15 cellular contexts compared by ENCODE assay signal in genomic region chr5:135559342-135559741, GRCh38. TPM values are rescaled to one million over a fixed set of nuclear protein-coding genes. Genes with fewer than 3 reads are reported as not detected.
DNase-seq lines count a peak whose midpoint lies in the region; ATAC-seq, FAIRE-seq and TF ChIP-seq lines count a peak whose summit lies in the region.
"Had no signal": no experiment of that assay in that cellular context is flagged by ENCODE, and none has a peak within 500 bp of the region (broad histone marks: within the 10 kb centered on the region; RNA-seq: fewer than 3 reads in every experiment).

No MANE protein-coding gene starts in this region.

- H2AK9ac ChIP-seq in IMR-90 (replicated peaks; ENCODE audit: low read depth, low read length, poor library complexity): no peak overlapping the region

- no peak overlapping the region for H2AFZ ChIP-seq in IMR-90 (replicated peaks; ENCODE audit: low read length, poor library complexity)

- no peak overlapping the region for H4K5ac ChIP-seq in IMR-90 (ENCODE audit: low read depth, low read length)

- no peak for TF ChIP-seq POLR2A in IMR-90 (IDR thresholded peaks at IDR 0.05; ENCODE audit: low read depth, low read length)

- no peak overlapping the region for H3K14ac ChIP-seq in IMR-90 (replicated peaks; ENCODE audit: low read depth, low read length)

- H3K9me3 ChIP-seq in IMR-90 (ENCODE audit: control insufficient read depth, insufficient read depth, low read length): no peaks in the 10 kb centered on the region
- no peaks in the 10 kb centered on the region for H3K9me3 ChIP-seq in T-helper 17 cell (ENCODE audit: control insufficient read depth, low read length, poor library complexity, severe bottlenecking)
- H3K9me3 ChIP-seq in small intestine (ENCODE audit: control insufficient read depth, low read depth): no peaks in the 10 kb centered on the region
- H3K9me3 ChIP-seq: suprapubic skin had no signal

- BruUV-seq in IMR-90 (replicated peaks; lab: Mats Ljungman, UMichigan): no TSS peak

- in situ Hi-C loops in IMR-90 (cut with MboI; ENCODE audit: low sequenced_read_pairs): loop anchor here (25.0 kb wide), 1 partner anchor 653 kb away; no protein-coding TSS in a partner anchor

- no peaks in the 10 kb centered on the region for H3K9me3 Mint-ChIP-seq in effector memory CD8-positive, alpha-beta T cell
- H3K9me3 Mint-ChIP-seq: activated T-helper 2 cell treated with anti-CD3 and anti-CD28 coated beads, Interferon-gamma antibody, Interleukin-2, Interleukin-4, amounts not matched to agents 10 μg/mL and 5 μg/mL and 100 μg/mL, durations not matched to agents 14 hours and 24 hours and 36 hours; neural crest cell had no signal

- dilution Hi-C loops in IMR-90 (cut with HindIII; ENCODE audit: low sequenced_read_pairs, unreplicated experiment): loop anchor here (25.0 kb wide), 1 partner anchor 97 kb away; the partner anchor contains the start of gene TIFAB

- H3K23ac ChIP-seq in IMR-90 (ENCODE audit: low read depth, low read length): no peak overlapping the region

- H3K4me1 ChIP-seq in IMR-90 (ENCODE audit: control insufficient read depth, insufficient read depth, low read length): no peaks in the 10 kb centered on the region
- no peaks in the 10 kb centered on the region for H3K4me1 ChIP-seq in small intestine (ENCODE audit: control insufficient read depth in 2 of 2, insufficient read depth in 1 of 2, low read depth in 1 of 2, low read length in 1 of 2)

- no peak for ATAC-seq in IMR-90 (ENCODE audit: low read depth)
- no peak for ATAC-seq in T-helper 17 cell
- no peak for ATAC-seq in effector memory CD8-positive, alpha-beta T cell (replicated peaks)
- ATAC-seq: left ventricle myocardium superior had no signal

- POLR2A ChIA-PET in IMR-90 (lab: Charles Lee; ENCODE audit: unreplicated experiment): no interaction called here

- H3K27me3 Mint-ChIP-seq in T-helper 17 cell: peaks cover 46% of the 10 kb centered on the region
- H3K27me3 Mint-ChIP-seq in effector memory CD8-positive, alpha-beta T cell: peaks cover 41 to 51% of the 10 kb centered on the region in 2 donors

- H3K4me1 Mint-ChIP-seq in T-helper 17 cell: peaks cover 6% of the 10 kb centered on the region
- peaks cover 4 to 5% of the 10 kb centered on the region in 2 donors for H3K4me1 Mint-ChIP-seq in effector memory CD8-positive, alpha-beta T cell (ENCODE audit: low read depth in 2 of 2)
- H3K4me1 Mint-ChIP-seq: neural crest cell had no signal

- no peak overlapping the region for H2BK120ac ChIP-seq in IMR-90 (ENCODE audit: low read depth, low read length)

- H3K4me3 ChIP-seq in IMR-90 (ENCODE audit: insufficient read depth, low read depth, low read length) (no peak overlapping the region), small intestine (ENCODE audit: low read depth in 1 of 2, low read length in 2 of 2) (no peak overlapping the region)
- H3K4me3 ChIP-seq: suprapubic skin had no signal

- H3K18ac ChIP-seq in IMR-90 (ENCODE audit: low read depth, low read length): no peak overlapping the region

- WGBS in IMR-90 (ENCODE audit: extremely low coverage in 2 of 2, insufficient read length in 1 of 2), 2 experiments: no CpG with 5 or more reads among the region's 6 CpGs
- WGBS in small intestine, 3 donors: 46 to 64% (median 56%) methylated on average over 6 of the region's 6 CpGs

- no peaks in the 10 kb centered on the region for H3K79me1 ChIP-seq in IMR-90 (ENCODE audit: low read depth in 1 of 2, low read length in 2 of 2)

- H3K36me3 ChIP-seq in IMR-90 (ENCODE audit: control insufficient read depth, insufficient read depth, low read length) (no peaks in the 10 kb centered on the region), small intestine (ENCODE audit: control insufficient read depth in 2 of 2, insufficient read depth in 2 of 2, low read length in 2 of 2) (no peaks in the 10 kb centered on the region)
- H3K36me3 ChIP-seq: suprapubic skin had no signal

- no peak for FAIRE-seq in small intestine (lab: Jason Lieb, UNC)

- peak; percentile 36 for DNase-seq in EL
- DNase-seq in IMR-90: peak; percentile 10
- DNase-seq in T-helper 17 cell: no peak
- peak; percentile 28 for DNase-seq in kidney tubule cell (ENCODE audit: low spot score)
- DNase-seq in effector memory CD8-positive, alpha-beta T cell: no peak
- no peak for DNase-seq in small intestine
- no peak for DNase-seq in central memory CD4-positive, alpha-beta T cell
- DNase-seq: activated CD4-positive, alpha-beta T cell treated with anti-CD3 and anti-CD28 coated beads, Interleukin-2, amount 50 U/mL, for 4 hours; left ventricle myocardium superior; NCI-H1436 treated with DMSO at 0.1 percent for 48 hours had no signal

- H2BK15ac ChIP-seq in IMR-90 (ENCODE audit: low read depth, low read length): no peak overlapping the region

- no peaks in the 10 kb centered on the region for H3K36me3 Mint-ChIP-seq in T-helper 17 cell (ENCODE audit: low read depth)
- H3K36me3 Mint-ChIP-seq in effector memory CD8-positive, alpha-beta T cell (ENCODE audit: insufficient read depth): no peaks in the 10 kb centered on the region

- no peak overlapping the region for H2BK20ac ChIP-seq in IMR-90 (ENCODE audit: low read depth, low read length)

- no peak overlapping the region for H2BK5ac ChIP-seq in IMR-90 (ENCODE audit: low read depth, low read length, poor library complexity, severe bottlenecking)

- no peak overlapping the region for H2AK5ac ChIP-seq in IMR-90 (ENCODE audit: low read depth, low read length)

- H4K91ac ChIP-seq in IMR-90 (ENCODE audit: insufficient read depth, low read depth, low read length): no peak overlapping the region

- H4K20me1 ChIP-seq in IMR-90 (ENCODE audit: insufficient read depth, low read length): no peaks in the 10 kb centered on the region

- H3K27ac Mint-ChIP-seq in T-helper 17 cell: peak overlapping the region; percentile 24
- H3K27ac Mint-ChIP-seq in effector memory CD8-positive, alpha-beta T cell: no peak overlapping the region
- H3K27ac Mint-ChIP-seq: activated T-helper 2 cell treated with anti-CD3 and anti-CD28 coated beads, Interferon-gamma antibody, Interleukin-2, Interleukin-4, amounts not matched to agents 10 μg/mL and 5 μg/mL and 100 μg/mL, durations not matched to agents 14 hours and 24 hours and 36 hours had no signal

- CTCF ChIA-PET in IMR-90 (lab: Yijun Ruan, JAX): interaction anchor here (0.9 kb wide), 1 partner anchor 9 kb away, joined by 3 read pairs; no protein-coding TSS in a partner anchor

- no peak overlapping the region for H3K56ac ChIP-seq in IMR-90 (ENCODE audit: extremely low read depth, insufficient read depth, low read length)

- no peaks in the 10 kb centered on the region for H3K9me1 ChIP-seq in IMR-90 (ENCODE audit: insufficient read depth, low read length)

- H3K27me3 ChIP-seq in IMR-90 (ENCODE audit: control insufficient read depth, insufficient read depth, low read length) (peaks cover 25% of the 10 kb centered on the region), small intestine (ENCODE audit: control insufficient read depth in 2 of 2, insufficient read depth in 2 of 2, low read length in 2 of 2) (peaks cover 0 to 2% of the 10 kb centered on the region in 2 donors)

- H3K27ac ChIP-seq in IMR-90 (ENCODE audit: insufficient read depth, low read length): no peak overlapping the region
- no peak overlapping the region for H3K27ac ChIP-seq in small intestine (ENCODE audit: low read depth in 1 of 2, low read length in 1 of 2)
- H3K27ac ChIP-seq: suprapubic skin had no signal

- H3K4me2 ChIP-seq in IMR-90 (ENCODE audit: low read depth, low read length): no peak overlapping the region

- H4K8ac ChIP-seq in IMR-90 (ENCODE audit: low read depth in 2 of 2, low read length in 2 of 2): no peak overlapping the region

- no peak overlapping the region for H3K4me3 Mint-ChIP-seq in T-helper 17 cell
- H3K4me3 Mint-ChIP-seq in effector memory CD8-positive, alpha-beta T cell: no peak overlapping the region
- H3K4me3 Mint-ChIP-seq: neural crest cell had no signal

- TF ChIP-seq CTCF in IMR-90 (conservative IDR thresholded peaks at IDR 0.05; ENCODE audit: low read depth, low read length): no peak

- TF ChIP-seq RAD21 in IMR-90 (IDR thresholded peaks at IDR 0.05; ENCODE audit: low read length): no peak

- no peak overlapping the region for H3K4ac ChIP-seq in IMR-90 (ENCODE audit: low read depth, low read length)

- H3K9ac ChIP-seq in IMR-90 (ENCODE audit: low read depth, low read length): no peak overlapping the region

- intact Hi-C loops in IMR-90 (cut with micrococcal nuclease): loop anchor here (10.0 kb wide), 1 partner anchor 205 kb away; no protein-coding TSS in a partner anchor

TF ChIP-seq in IMR-90, 13 proteins besides CTCF, POLR2A, EP300 and RAD21 (continues in another document):
- no peak for TF ChIP-seq NFE2L2 (IDR thresholded peaks at IDR 0.05; ENCODE audit: low read depth, low read length)
- no peak for TF ChIP-seq ELK1 (IDR thresholded peaks at IDR 0.05; ENCODE audit: borderline replicate concordance, low read depth, low read length)
- TF ChIP-seq, protein P1, sequence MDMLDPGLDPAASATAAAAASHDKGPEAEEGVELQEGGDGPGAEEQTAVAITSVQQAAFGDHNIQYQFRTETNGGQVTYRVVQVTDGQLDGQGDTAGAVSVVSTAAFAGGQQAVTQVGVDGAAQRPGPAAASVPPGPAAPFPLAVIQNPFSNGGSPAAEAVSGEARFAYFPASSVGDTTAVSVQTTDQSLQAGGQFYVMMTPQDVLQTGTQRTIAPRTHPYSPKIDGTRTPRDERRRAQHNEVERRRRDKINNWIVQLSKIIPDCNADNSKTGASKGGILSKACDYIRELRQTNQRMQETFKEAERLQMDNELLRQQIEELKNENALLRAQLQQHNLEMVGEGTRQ (IDR thresholded peaks at IDR 0.05; ENCODE audit: low read depth, low read length): peak; percentile 95
- no peak for TF ChIP-seq RCOR1 (IDR thresholded peaks at IDR 0.05; ENCODE audit: insufficient replicate concordance, low read length)

RNA-seq across cellular contexts. Expression of gene CXCL14, which starts 19.4 kb away (rescaled TPM):
- under 0.01 TPM in 1 of 2 replicates, not detected in the other for total RNA-seq in IMR-90 (2012; rRNA removed)
- not detected in 2 replicates for polyA plus RNA-seq in IMR-90 (2012; rRNA removed)
- 0.04 and 0.07 TPM in 2 replicates for polyA plus RNA-seq in IMR-90 (2012; cell fraction: cytosol; rRNA removed)
- not detected in 2 replicates for polyA plus RNA-seq in IMR-90 (2012; cell fraction: nucleus; rRNA removed; ENCODE audit: low replicate concordance)
- not detected for total RNA-seq in T-helper 17 cell
- polyA plus RNA-seq in small intestine: 10 to 100 TPM in 2 of 3 donors, 1 to 10 TPM in 1; 4.9 to 70.0 (median 13.4) TPM
- total RNA-seq: activated T-helper 2 cell treated with anti-CD3 and anti-CD28 coated beads, Interferon-gamma antibody, Interleukin-2, Interleukin-4, amounts not matched to agents 10 μg/mL and 5 μg/mL and 100 μg/mL, durations not matched to agents 14 hours and 24 hours and 36 hours; neural crest cell; T-helper 1 cell treated with Interleukin-12 subunit alpha and Interleukin-12 subunit beta and Interleukin-4 antibody, amounts not matched to agents 30 ng/mL and 1 ng/mL, for 36 hours had no signal

RNA-seq across cellular contexts. Expression of gene NEUROG1, which starts 23.6 kb away (rescaled TPM):
- total RNA-seq in IMR-90 (2012; rRNA removed) (not detected in 2 replicates), T-helper 17 cell (not detected)
- polyA plus RNA-seq in IMR-90 (2012; rRNA removed) (not detected in 2 replicates), small intestine (not detected)
- not detected in 2 replicates for polyA plus RNA-seq in IMR-90 (2012; cell fraction: cytosol; rRNA removed)
- not detected in 2 replicates for polyA plus RNA-seq in IMR-90 (2012; cell fraction: nucleus; rRNA removed; ENCODE audit: low replicate concordance)
- total RNA-seq: activated T-helper 2 cell treated with anti-CD3 and anti-CD28 coated beads, Interferon-gamma antibody, Interleukin-2, Interleukin-4, amounts not matched to agents 10 μg/mL and 5 μg/mL and 100 μg/mL, durations not matched to agents 14 hours and 24 hours and 36 hours; left ventricle myocardium superior; skeletal muscle tissue; suprapubic skin; T-helper 1 cell treated with Interleukin-12 subunit alpha and Interleukin-12 subunit beta and Interleukin-4 antibody, amounts not matched to agents 30 ng/mL and 1 ng/mL, for 36 hours had no signal

Comparison
In these comparisons a context has a peak if more than half of its experiments do, and no peak if none do; other contexts are left out.
1. DNase-seq: peak in EL (single experiment), IMR-90 (single experiment) and kidney tubule cell (single experiment); none in T-helper 17 cell (0 of 3), effector memory CD8-positive, alpha-beta T cell (0 of 3), small intestine (single experiment) and central memory CD4-positive, alpha-beta T cell (single experiment).